Comparison of ENCODE assay signal across 29 cellular contexts in the genomic region with DNA sequence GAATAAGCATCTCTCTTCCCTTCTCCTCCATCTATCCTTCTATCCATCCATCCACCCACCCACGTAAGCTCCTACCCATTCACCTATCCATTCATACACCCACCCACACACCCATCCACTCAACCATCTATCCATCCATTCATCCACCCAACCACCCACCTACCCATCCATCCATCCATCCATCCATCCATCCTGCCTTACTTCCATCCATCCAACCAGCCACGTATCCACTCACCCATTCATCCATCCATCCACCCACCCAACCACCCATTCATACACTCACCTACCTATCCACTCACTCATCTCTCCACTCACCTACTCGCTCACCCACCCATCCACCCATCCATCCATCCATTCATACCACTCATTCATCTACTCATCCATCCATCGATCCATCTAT. TPM values are rescaled to one million over a fixed set of nuclear protein-coding genes. Genes with fewer than 3 reads are reported as not detected.
A peak's percentile ranks its signal among the peaks of the same experiment; 100 is the strongest.
DNase-seq lines count a peak whose midpoint lies in the region; ATAC-seq, FAIRE-seq and TF ChIP-seq lines count a peak whose summit lies in the region.
"Had no signal": no experiment of that assay in that cellular context is flagged by ENCODE, and none has a peak within 500 bp of the region (broad histone marks: within the 10 kb centered on the region; RNA-seq: fewer than 3 reads in every experiment).

No MANE protein-coding gene starts in this region.

- no peak for ATAC-seq in GM21423 (IDR thresholded peaks at IDR 0.05; ENCODE audit: unreplicated experiment)
- ATAC-seq: A549; CD8-positive, alpha-beta T cell had no signal

- FAIRE-seq in bronchial epithelial cell (lab: Jason Lieb, UNC), result peak; percentile 32
- FAIRE-seq: A549, GM12891 had no signal

- H4K12ac ChIP-seq in trophoblast cell (ENCODE audit: low read depth, low read length), result no peak overlapping the region

- H3K23ac ChIP-seq in trophoblast cell (ENCODE audit: low read length), result no peak overlapping the region

- no peak overlapping the region for H2AK5ac ChIP-seq in trophoblast cell (ENCODE audit: low read length)

- no peak overlapping the region for H2BK5ac ChIP-seq in trophoblast cell (ENCODE audit: low read depth, low read length, poor library complexity)

- CTCF ChIA-PET in HEK293 (lab: Yijun Ruan, JAX), result interaction anchor here (0.6 kb wide), 1 partner anchor 44 kb away, joined by 3 read pairs; no protein-coding TSS in a partner anchor

- no peak overlapping the region for H4K91ac ChIP-seq in trophoblast cell (ENCODE audit: low read depth, low read length)

- H3K79me1 ChIP-seq in trophoblast cell (ENCODE audit: low read length), result no peaks in the 10 kb centered on the region

- intact Hi-C loops in thyroid gland (cut with DNase I), result no loop called here

- no peak overlapping the region for H3K14ac ChIP-seq in trophoblast cell (ENCODE audit: low read length)

- no peak overlapping the region for H2AFZ ChIP-seq in trophoblast cell (ENCODE audit: insufficient read depth, low read length, poor library complexity)

- 100% methylated on average over 4 of the region's 4 CpGs for WGBS in trophoblast cell (ENCODE audit: extremely low coverage, insufficient coverage, insufficient read length)
- 97 to 98% methylated on average over 4 of the region's 4 CpGs for WGBS in thyroid gland, 2 donors

- H3K9ac ChIP-seq in trophoblast cell (ENCODE audit: low read length), result no peak overlapping the region

- no peak for TF ChIP-seq POLR2A in thyroid gland (IDR thresholded peaks at IDR 0.05)

- H2BK120ac ChIP-seq in trophoblast cell (ENCODE audit: insufficient read depth, low read length, poor library complexity), result no peak overlapping the region

- no peak overlapping the region for H2BK12ac ChIP-seq in trophoblast cell (ENCODE audit: low read length)

- H3K36me3 ChIP-seq in HEK293 (ENCODE audit: control insufficient read depth in 2 of 2, insufficient read depth in 1 of 2, low read length in 2 of 2) (no peaks in the 10 kb centered on the region), bronchial epithelial cell (ENCODE audit: control insufficient read depth, insufficient read depth, low read length) (no peaks in the 10 kb centered on the region), trophoblast cell (ENCODE audit: control insufficient read depth in 1 of 2, insufficient read depth in 2 of 2, low read length in 2 of 2) (no peaks in the 10 kb centered on the region), thyroid gland (no peaks in the 10 kb centered on the region)

- TF ChIP-seq CTCF in HEK293 (tag by site-specific recombination; IDR thresholded peaks at IDR 0.05), result no peak
- TF ChIP-seq CTCF in bronchial epithelial cell (IDR thresholded peaks at IDR 0.05; ENCODE audit: insufficient read depth, low read length, severe bottlenecking), result no peak
- TF ChIP-seq CTCF in thyroid gland (IDR thresholded peaks at IDR 0.05), result no peak

- H3K27ac ChIP-seq in HEK293 (ENCODE audit: extremely low read depth, low read depth, low read length), result no peak overlapping the region
- H3K27ac ChIP-seq in trophoblast cell (ENCODE audit: low read depth, low read length), result no peak overlapping the region
- no peak overlapping the region for H3K27ac ChIP-seq in thyroid gland
- H3K27ac ChIP-seq: A549, RWPE1 had no signal

- no peak overlapping the region for H4K8ac ChIP-seq in trophoblast cell (ENCODE audit: low read depth, low read length)

- no peaks in the 10 kb centered on the region for H3K9me3 ChIP-seq in HEK293 (ENCODE audit: control insufficient read depth, insufficient read depth, low read depth, low read length)
- H3K9me3 ChIP-seq in trophoblast cell (ENCODE audit: insufficient read depth, low read depth, low read length), result peaks cover 3% of the 10 kb centered on the region
- no peaks in the 10 kb centered on the region for H3K9me3 ChIP-seq in thyroid gland
- H3K9me3 ChIP-seq: A549, Caco-2 had no signal

- DNase-seq in bronchial epithelial cell (ENCODE audit: low read depth) (no peak), trophoblast cell (no peak), ureter (ENCODE audit: low spot score) (peak; percentile 19), thyroid gland (no peak), germinal center (ENCODE audit: low spot score) (no peak)
- DNase-seq: C1 segment of cervical spinal cord, DMS 273 treated with DMSO at 0.1 percent for 48 hours, DMS79 treated with DMSO at 0.1 percent for 48 hours, GF-D8, Kasumi-1, NCI-H1092 treated with DMSO at 0.1 percent for 48 hours, NCI-H1436, NCI-H187, NCI-H2081 treated with DMSO at 0.1 percent for 48 hours, NCI-H2171, NCI-H226, NCI-H510A, NCI-H69, SHP77 treated with DMSO at 0.1 percent for 48 hours had no signal

- H3K27me3 ChIP-seq in bronchial epithelial cell (ENCODE audit: control insufficient read depth, insufficient read depth, low read length) (no peaks in the 10 kb centered on the region), trophoblast cell (ENCODE audit: insufficient read depth, low read length) (no peaks in the 10 kb centered on the region), thyroid gland (no peaks in the 10 kb centered on the region)

- H3K4ac ChIP-seq in trophoblast cell (ENCODE audit: low read depth, low read length), result no peak overlapping the region

- H3K79me2 ChIP-seq in trophoblast cell (ENCODE audit: control insufficient read depth, insufficient read depth, low read length, poor library complexity), result no peaks in the 10 kb centered on the region

- no peak overlapping the region for H3K4me3 ChIP-seq in HEK293 (ENCODE audit: low read depth, low read length)
- H3K4me3 ChIP-seq in bronchial epithelial cell (ENCODE audit: low read depth, low read length), result no peak overlapping the region
- peak overlapping the region; percentile 44 for H3K4me3 ChIP-seq in trophoblast cell (ENCODE audit: low read depth, low read length)
- no peak overlapping the region for H3K4me3 ChIP-seq in thyroid gland (replicated peaks in 1 of 3)
- H3K4me3 ChIP-seq: A549 had no signal

- no peaks in the 10 kb centered on the region for H3K4me1 ChIP-seq in HEK293 (ENCODE audit: control insufficient read depth, insufficient read depth, low read length)
- peaks cover 4 to 7% of the 10 kb centered on the region in 2 experiments for H3K4me1 ChIP-seq in trophoblast cell (ENCODE audit: control insufficient read depth in 1 of 2, insufficient read depth in 2 of 2, low read length in 2 of 2)
- no peaks in the 10 kb centered on the region for H3K4me1 ChIP-seq in thyroid gland
- H3K4me1 ChIP-seq: A549, Caco-2 had no signal

- no peak overlapping the region for H3K4me2 ChIP-seq in trophoblast cell (ENCODE audit: low read length)
- H3K4me2 ChIP-seq: A549 had no signal

- no peak overlapping the region for H3K18ac ChIP-seq in trophoblast cell (ENCODE audit: low read length)

- POLR2A ChIA-PET in HEK293 (lab: Yijun Ruan, JAX), result no interaction called here

TF ChIP-seq in HEK293, 187 proteins besides CTCF, POLR2A, EP300 and RAD21:
- TF ChIP-seq ZNF654 (tag by site-specific recombination; IDR thresholded peaks at IDR 0.05; ENCODE audit: low read depth), result no peak
- TF ChIP-seq ZFHX2 (tag by site-specific recombination; conservative IDR thresholded peaks at IDR 0.05), result peak; percentile 72
- peak; percentile 92 for TF ChIP-seq EGR2 (tag by site-specific recombination; IDR thresholded peaks at IDR 0.05; ENCODE audit: low read depth)
- no peak for TF ChIP-seq ZNF48 (tag by site-specific recombination; IDR thresholded peaks at IDR 0.05)
- no peak for TF ChIP-seq KLF7 (tag by site-specific recombination; IDR thresholded peaks at IDR 0.05; ENCODE audit: borderline replicate concordance)
- no peak for TF ChIP-seq ZNF658 (tag by site-specific recombination; IDR thresholded peaks at IDR 0.05)
- no peak for TF ChIP-seq HOXD13 (CRISPR knock-in tag; IDR thresholded peaks at IDR 0.05; ENCODE audit: borderline replicate concordance)
- peak; percentile 87 for TF ChIP-seq ZNF366 (tag by site-specific recombination; conservative IDR thresholded peaks at IDR 0.05)
- TF ChIP-seq, protein P1, sequence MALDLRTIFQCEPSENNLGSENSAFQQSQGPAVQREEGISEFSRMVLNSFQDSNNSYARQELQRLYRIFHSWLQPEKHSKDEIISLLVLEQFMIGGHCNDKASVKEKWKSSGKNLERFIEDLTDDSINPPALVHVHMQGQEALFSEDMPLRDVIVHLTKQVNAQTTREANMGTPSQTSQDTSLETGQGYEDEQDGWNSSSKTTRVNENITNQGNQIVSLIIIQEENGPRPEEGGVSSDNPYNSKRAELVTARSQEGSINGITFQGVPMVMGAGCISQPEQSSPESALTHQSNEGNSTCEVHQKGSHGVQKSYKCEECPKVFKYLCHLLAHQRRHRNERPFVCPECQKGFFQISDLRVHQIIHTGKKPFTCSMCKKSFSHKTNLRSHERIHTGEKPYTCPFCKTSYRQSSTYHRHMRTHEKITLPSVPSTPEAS (tag by site-specific recombination; IDR thresholded peaks at IDR 0.05), result no peak

RNA-seq across cellular contexts. Expression of gene TNNT3, which starts 13.2 kb away (rescaled TPM):
- total RNA-seq in bronchial epithelial cell (not detected in 2 replicates), ureter (57.7 TPM), thyroid gland (1 to 10 TPM in 3 of 4 donors, not detected in 1; 1.7 to 4.1 (median 2.6) TPM)
- polyA plus RNA-seq in trophoblast cell (2013), result 4.2 and 4.5 TPM in 2 replicates
- total RNA-seq: H4, HT-29, M059J had no signal
- polyA plus RNA-seq: A549 had no signal

RNA-seq across cellular contexts. Expression of gene MRPL23, which starts 14.5 kb away (rescaled TPM):
- 97.7 and 125 TPM in 2 replicates for total RNA-seq in bronchial epithelial cell
- 99.0 and 101 TPM in 2 replicates for polyA plus RNA-seq in trophoblast cell (2013)
- 40.5 TPM for total RNA-seq in ureter
- total RNA-seq in thyroid gland, result 100 to 1,000 TPM in 3 of 4 donors, 10 to 100 TPM in 1; 86.9 to 241 (median 159) TPM

RNA-seq across cellular contexts. Expression of gene PRR33, which starts 41.0 kb away (rescaled TPM):
- total RNA-seq in bronchial epithelial cell, result not detected in 2 replicates
- polyA plus RNA-seq in trophoblast cell (2013), result not detected in 2 replicates
- total RNA-seq in ureter, result not detected
- total RNA-seq in thyroid gland, result not detected
- total RNA-seq: Caco-2; CD8-positive, alpha-beta T cell; H4; HT-29; M059J had no signal
- polyA plus RNA-seq: A549 had no signal

Comparison
In these comparisons a context has a peak if more than half of its experiments do, and no peak if none do; other contexts are left out.
1. RNA of gene TNNT3, which starts 13.2 kb away (total RNA-seq): 57.7 TPM in ureter (single experiment); 1.7 to 4.1 TPM in thyroid gland and not detected in bronchial epithelial cell; every median in the first group is over 10 times any median in the second.